Comparison of ENCODE assay signal across 12 cellular contexts in genomic region chr2:84931384-84931821, GRCh38. TPM values are rescaled to one million over a fixed set of nuclear protein-coding genes. Genes with fewer than 3 reads are reported as not detected.
A peak's percentile ranks its signal among the peaks of the same experiment; 100 is the strongest.
DNase-seq lines count a peak whose midpoint lies in the region; ATAC-seq, FAIRE-seq and TF ChIP-seq lines count a peak whose summit lies in the region.
"Had no signal": no experiment of that assay in that cellular context is flagged by ENCODE, and none has a peak within 500 bp of the region (broad histone marks: within the 10 kb centered on the region; RNA-seq: fewer than 3 reads in every experiment).

No MANE protein-coding gene starts in this region.

- H3K9me3 ChIP-seq in heart right ventricle = no peaks in the 10 kb centered on the region

- H3K4me3 Mint-ChIP-seq in T-cell = no peak overlapping the region
- H3K4me3 Mint-ChIP-seq: CD8-positive, alpha-beta memory T cell had no signal

- peaks cover 4 to 11% (median 8%) of the 10 kb centered on the region in 9 donors for H3K4me1 ChIP-seq in heart right ventricle

- DNase-seq in T-cell = no peak
- no peak for DNase-seq in HT-29 (ENCODE audit: low spot score)
- no peak for DNase-seq in heart right ventricle
- DNase-seq in DMS53 treated with DMSO at 0.1 percent for 48 hours (lab: John Stamatoyannopoulos, UW; ENCODE audit: unreplicated experiment) = no peak
- DNase-seq in HTR-8/SVneo (ENCODE audit: insufficient read length, low spot score) = no peak
- DNase-seq: activated CD8-positive, alpha-beta memory T cell treated with anti-CD3 and anti-CD28 coated beads, Interleukin-2, amount 50 U/mL, for 48 hours; brain microvascular endothelial cell; CD8-positive, alpha-beta memory T cell; left cardiac atrium had no signal

- no peak overlapping the region for H3K4me3 ChIP-seq in heart right ventricle

- intact Hi-C loops in heart right ventricle (cut with DNase I) = no loop called here

- H3K27ac Mint-ChIP-seq in T-cell = peak overlapping the region; percentile 8 to 26

- H3K36me3 ChIP-seq in heart right ventricle = no peaks in the 10 kb centered on the region
- H3K36me3 ChIP-seq: brain microvascular endothelial cell had no signal

- peaks cover 2% of the 10 kb centered on the region for H3K36me3 Mint-ChIP-seq in T-cell

- no peaks in the 10 kb centered on the region for H3K9me3 Mint-ChIP-seq in T-cell
- H3K9me3 Mint-ChIP-seq: CD8-positive, alpha-beta memory T cell had no signal

- CTCF ChIA-PET in T-cell (lab: Charles Lee) = interaction anchor here in 1 of 2 donors (0.7 kb wide), 1 partner anchor 190 kb away, joined by 3 read pairs; no protein-coding TSS in a partner anchor

- peak; percentile 55 for ATAC-seq in GM18519 (IDR thresholded peaks at IDR 0.05; ENCODE audit: low FRiP score, unreplicated experiment)
- ATAC-seq in GM21360 (IDR thresholded peaks at IDR 0.05; ENCODE audit: unreplicated experiment) = peak; percentile 60
- ATAC-seq in HG03060 (IDR thresholded peaks at IDR 0.05; ENCODE audit: low read depth, unreplicated experiment) = peak; percentile 41
- ATAC-seq in T-cell (replicated peaks in 1 of 4) = no peak
- no peak for ATAC-seq in heart right ventricle
- ATAC-seq: left cardiac atrium had no signal

- H3K27me3 ChIP-seq in heart right ventricle = no peaks in the 10 kb centered on the region
- H3K27me3 ChIP-seq: brain microvascular endothelial cell had no signal

- H3K4me1 Mint-ChIP-seq in T-cell = peaks cover 25 to 38% (median 27%) of the 10 kb centered on the region in 3 donors

- 41 to 51% methylated on average over 1 of the region's 1 CpG for WGBS in heart right ventricle, 2 donors

- no peaks in the 10 kb centered on the region for H3K27me3 Mint-ChIP-seq in T-cell

- no peak for TF ChIP-seq CTCF in heart right ventricle (IDR thresholded peaks at IDR 0.05)

- no peak overlapping the region for H3K27ac ChIP-seq in heart right ventricle
- H3K27ac ChIP-seq: brain microvascular endothelial cell had no signal

- POLR2A ChIA-PET in T-cell (lab: Charles Lee) = no interaction called here

- FAIRE-seq in HTR-8/SVneo (lab: Jason Lieb, UNC) = no peak

RNA-seq across cellular contexts. Expression of gene TMSB10, which starts 25.9 kb away (rescaled TPM):
- total RNA-seq in T-cell (1,000 to 10,000 TPM; 1,423 to 1,890 (median 1,689) TPM), heart right ventricle (1,000 to 10,000 TPM in 2 of 10 donors, 100 to 1,000 TPM in 8; 217 to 1,060 (median 297) TPM)
- 4,823 and 6,107 TPM in 2 replicates for total RNA-seq in HT-29 (2014; rRNA removed; shearing (Covaris generic))
- polyA plus RNA-seq in heart right ventricle = 1,000 to 10,000 TPM; 1,049 to 2,308 TPM

RNA-seq across cellular contexts. Expression of gene KCMF1, which starts 39.6 kb away (rescaled TPM):
- total RNA-seq in T-cell (10 to 100 TPM; 56.7 to 62.5 (median 60.3) TPM), heart right ventricle (10 to 100 TPM; 69.0 to 89.5 (median 81.0) TPM)
- total RNA-seq in HT-29 (2014; rRNA removed; shearing (Covaris generic)) = 39.2 and 47.6 TPM in 2 replicates
- polyA plus RNA-seq in heart right ventricle = 10 to 100 TPM in 1 of 2 donors, 1 to 10 TPM in 1; 6.9 to 39.4 TPM

RNA-seq across cellular contexts. Expression of gene TRABD2A, which starts 50.5 kb away (rescaled TPM):
- 100 to 1,000 TPM in 3 of 5 donors, 10 to 100 TPM in 2; 77.3 to 219 (median 106) TPM for total RNA-seq in T-cell
- 2.3 and 3.1 TPM in 2 replicates for total RNA-seq in HT-29 (2014; rRNA removed; shearing (Covaris generic))
- total RNA-seq in heart right ventricle = 1 to 10 TPM in 3 of 10 donors, under 1 TPM in 7; 0.34 to 2.0 (median 0.55) TPM
- 1 to 10 TPM in 1 of 2 donors, under 1 TPM in 1; 0.97 to 1.5 TPM for polyA plus RNA-seq in heart right ventricle

Comparison
In these comparisons a context has a peak if more than half of its experiments do, and no peak if none do; other contexts are left out.
1. ATAC-seq: peak in GM18519 (single experiment), GM21360 (single experiment) and HG03060 (single experiment); none in T-cell (0 of 4) and heart right ventricle (0 of 8).
2. RNA of gene TRABD2A, which starts 50.5 kb away (total RNA-seq): 77.3 to 219 TPM in T-cell; 2.3 to 3.1 TPM in HT-29 and 0.34 to 2.0 TPM in heart right ventricle; every median in the first group is over 10 times any median in the second.